Comparison of ENCODE assay signal across 9 cellular contexts in genomic region chr11:18203723-18204122, GRCh38. TPM values are rescaled to one million over a fixed set of nuclear protein-coding genes. Genes with fewer than 3 reads are reported as not detected.
DNase-seq lines count a peak whose midpoint lies in the region; ATAC-seq and TF ChIP-seq lines count a peak whose summit lies in the region.
"Had no signal": no experiment of that assay in that cellular context is flagged by ENCODE, and none has a peak within 500 bp of the region (broad histone marks: within the 10 kb centered on the region; RNA-seq: fewer than 3 reads in every experiment).

No MANE protein-coding gene starts in this region.

- ATAC-seq in T-cell (replicated peaks in 1 of 4) (no peak), GM21529 (IDR thresholded peaks at IDR 0.05; ENCODE audit: unreplicated experiment) (no peak)

- no peaks in the 10 kb centered on the region for H3K4me1 Mint-ChIP-seq in T-cell

- peaks cover 0 to 2% (median 0%) of the 10 kb centered on the region in 3 donors for H3K9me3 Mint-ChIP-seq in T-cell

- no peaks in the 10 kb centered on the region for H3K36me3 Mint-ChIP-seq in T-cell

- CTCF ChIA-PET in RWPE1 (lab: Yijun Ruan, JAX) = interaction anchor here (0.5 to 1.0 kb wide), 3 partner anchors 32 to 1146 kb away, joined by 3 read pairs; no protein-coding TSS in a partner anchor
- CTCF ChIA-PET in T-cell (lab: Charles Lee) = no interaction called here

- TF ChIP-seq CTCF in HFF-Myc (IDR thresholded peaks at IDR 0.05; ENCODE audit: low read depth, low read length, missing control alignments) = peak; percentile 63
- TF ChIP-seq CTCF in RWPE1 (conservative IDR thresholded peaks at IDR 0.05; ENCODE audit: low read depth) = 0 out of 2 replicates have a peak, but pooled peaks have one; percentile 13

- no peak overlapping the region for H3K4me3 ChIP-seq in HFF-Myc (replicated peaks; ENCODE audit: low read depth, low read length)

- POLR2A ChIA-PET in RWPE1 (lab: Yijun Ruan, JAX; ENCODE audit: low non-redundant PET) (no interaction called here), T-cell (lab: Charles Lee) (no interaction called here)

- H3K27ac ChIP-seq in RWPE1 = no peak overlapping the region

- no peak overlapping the region for H3K4me3 Mint-ChIP-seq in T-cell

- no peak overlapping the region for H3K27ac Mint-ChIP-seq in T-cell

- DNase-seq in COR-L47 (lab: John Stamatoyannopoulos, UW) = peak; percentile 5
- peak; percentile 6 for DNase-seq in HFF-Myc (ENCODE audit: extremely low read depth, low read depth)
- peak; percentile 37 for DNase-seq in RWPE1 (ENCODE audit: low spot score)
- peak; percentile 63 for DNase-seq in iPS DF 19.7 (ENCODE audit: low read depth, low spot score)
- no peak for DNase-seq in T-cell
- no peak for DNase-seq in NCI-H187 (lab: John Stamatoyannopoulos, UW)
- DNase-seq in activated CD8-positive, alpha-beta memory T cell treated with anti-CD3 and anti-CD28 coated beads, Interleukin-2, amount 50 U/mL, for 4 hours = no peak

- H3K27me3 Mint-ChIP-seq in T-cell = peaks cover 52 to 60% of the 10 kb centered on the region in 2 donors

RNA-seq across cellular contexts. Expression of gene MRGPRX4, which starts 31.1 kb away (rescaled TPM):
- total RNA-seq in T-cell = not detected
- total RNA-seq: pulmonary artery endothelial cell had no signal

RNA-seq across cellular contexts. Expression of gene SAA4, which starts 32.9 kb away (rescaled TPM):
- total RNA-seq in T-cell = under 1 TPM in 3 of 5 donors, not detected in 2; 0.54 to 0.93 (median 0.63) TPM
- total RNA-seq: pulmonary artery endothelial cell had no signal

RNA-seq across cellular contexts. Expression of gene SAA2, which starts 44.7 kb away (rescaled TPM):
- 10 to 100 TPM in 1 of 5 donors, 1 to 10 TPM in 2, not detected in 2; 7.4 to 10.2 (median 8.3) TPM for total RNA-seq in T-cell
- total RNA-seq: pulmonary artery endothelial cell had no signal

Comparison
In these comparisons a context has a peak if more than half of its experiments do, and no peak if none do; other contexts are left out.
1. DNase-seq: peak in COR-L47 (single experiment), HFF-Myc (single experiment), RWPE1 (single experiment) and iPS DF 19.7 (single experiment); none in T-cell (0 of 34), NCI-H187 (0 of 2) and activated CD8-positive, alpha-beta memory T cell treated with anti-CD3 and anti-CD28 coated beads, Interleukin-2, amount 50 U/mL, for 4 hours (single experiment).